8 cellular contexts compared by ENCODE assay signal in the genomic region with DNA sequence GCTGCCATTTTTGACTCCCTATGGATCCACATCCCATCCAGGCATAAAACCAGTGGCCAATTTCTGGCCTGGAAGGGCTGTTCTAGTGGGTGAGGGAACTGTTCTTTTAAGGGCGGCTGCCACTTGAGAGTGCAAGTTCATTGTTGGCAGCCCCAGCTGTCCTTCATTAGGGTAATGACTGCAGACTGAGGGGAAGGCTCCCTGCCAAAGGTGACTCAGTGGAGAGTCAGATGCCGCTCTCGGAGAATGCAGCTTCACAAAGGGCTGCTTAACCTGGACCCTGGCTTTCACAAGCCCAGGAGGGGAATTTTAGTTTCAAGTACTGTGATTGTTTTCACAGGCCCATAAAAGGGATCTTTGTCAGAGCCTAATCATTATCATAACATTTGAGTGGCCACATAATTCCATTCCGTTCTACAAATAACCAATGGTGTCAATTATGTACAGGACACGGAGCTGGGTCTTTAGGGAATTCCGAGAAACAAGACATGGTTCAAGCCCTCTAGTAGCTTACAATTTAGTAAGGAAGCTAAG.
DNase-seq lines count a peak whose midpoint lies in the region; ATAC-seq and TF ChIP-seq lines count a peak whose summit lies in the region.

No MANE protein-coding gene starts in this region.

- H3K4me3 ChIP-seq in AG10803 (ENCODE audit: low read length), result no peak overlapping the region; the same call in 1 of the 2 replicates
- no peak overlapping the region for H3K4me3 ChIP-seq in astrocyte of the cerebellum (ENCODE audit: low read depth, low read length)
- no peak overlapping the region for H3K4me3 ChIP-seq in kidney epithelial cell (ENCODE audit: low read depth, low read length)

- TF ChIP-seq CTCF in AG10803 (conservative IDR thresholded peaks at IDR 0.05; ENCODE audit: low read length) (no peak), astrocyte of the cerebellum (IDR thresholded peaks at IDR 0.05; ENCODE audit: low read depth, low read length, missing control alignments) (no peak), kidney epithelial cell (IDR thresholded peaks at IDR 0.05; ENCODE audit: insufficient read depth, low read length, poor library complexity, severe bottlenecking) (no peak)

- DNase-seq in AG10803 (ENCODE audit: low read depth), result peak; percentile 91
- peak; percentile 96 for DNase-seq in NCI-H1436 treated with DMSO at 0.1 percent for 48 hours (lab: John Stamatoyannopoulos, UW)
- DNase-seq in astrocyte of the cerebellum (ENCODE audit: low read depth), result peak; percentile 92
- peak; percentile 93 for DNase-seq in kidney epithelial cell (ENCODE audit: low read depth)
- DNase-seq in D341Med (ENCODE audit: low spot score), result no peak
- DNase-seq in GM19238 (ENCODE audit: insufficient read length, low spot score), result no peak
- DNase-seq in activated CD8-positive, alpha-beta memory T cell treated with anti-CD3 and anti-CD28 coated beads, Interleukin-2, amount 50 U/mL, for 4 hours, result no peak

- no peaks in the 10 kb centered on the region for H3K36me3 ChIP-seq in kidney epithelial cell (ENCODE audit: control insufficient read depth, insufficient read depth, low read length)

- in situ Hi-C loops in astrocyte of the cerebellum (cut with HindIII; ENCODE audit: low sequenced_read_pairs), result no loop called here

- no peak for ATAC-seq in GM19023 (IDR thresholded peaks at IDR 0.05; ENCODE audit: unreplicated experiment)

- H3K27me3 ChIP-seq in kidney epithelial cell (ENCODE audit: control insufficient read depth, insufficient read depth, low read length), result no peaks in the 10 kb centered on the region

Comparison
In these comparisons a context has a peak if more than half of its experiments do, and no peak if none do; other contexts are left out.
1. DNase-seq: peak in AG10803 (single experiment), NCI-H1436 treated with DMSO at 0.1 percent for 48 hours (single experiment), astrocyte of the cerebellum (single experiment) and kidney epithelial cell (single experiment); none in D341Med (single experiment), GM19238 (single experiment) and activated CD8-positive, alpha-beta memory T cell treated with anti-CD3 and anti-CD28 coated beads, Interleukin-2, amount 50 U/mL, for 4 hours (single experiment).